ENCODE assay signal across 18 cellular contexts in the genomic region with DNA sequence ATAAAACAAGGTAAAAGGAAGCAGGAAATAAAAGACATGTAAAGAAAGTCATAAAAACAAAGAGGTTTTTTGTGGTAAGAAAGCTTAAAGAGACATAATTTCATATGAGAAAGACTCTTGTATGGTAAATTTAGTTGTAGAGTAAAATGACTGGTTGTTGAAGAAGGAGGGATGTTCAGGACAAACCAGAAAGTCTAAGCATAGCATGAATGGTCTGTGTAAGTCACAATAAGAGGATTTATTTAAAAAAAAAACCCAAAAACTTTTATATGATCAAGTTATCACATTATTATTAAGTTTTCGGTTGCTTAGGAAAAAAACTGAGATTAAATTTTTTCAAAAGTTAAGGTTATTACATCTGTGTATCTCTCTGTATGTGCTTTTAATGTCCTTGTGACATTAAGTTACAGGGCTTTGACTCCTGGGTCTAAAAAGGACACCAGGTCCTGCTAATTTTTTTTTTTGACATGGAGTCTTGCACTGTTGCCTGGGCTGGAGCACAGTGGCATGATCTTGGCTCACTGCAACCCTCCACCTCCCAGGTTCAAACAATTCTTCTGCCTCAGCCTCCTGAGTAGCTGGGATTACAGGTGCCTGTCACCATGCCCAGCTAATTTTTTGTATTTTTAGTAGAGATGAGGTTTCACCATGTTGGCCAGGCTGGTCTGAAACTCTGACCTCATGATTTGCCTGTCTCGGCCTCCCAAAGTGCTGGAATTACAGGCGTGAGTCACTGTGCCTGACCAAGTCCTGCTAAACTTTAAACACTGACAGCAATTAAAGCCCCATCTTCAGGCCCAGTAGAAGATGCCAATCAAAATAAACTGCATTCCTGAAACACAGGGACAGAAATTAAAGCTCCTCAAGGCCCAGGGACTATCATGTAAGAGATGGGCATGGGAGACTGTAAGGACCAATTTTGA.
DNase-seq lines count a peak whose midpoint lies in the region; ATAC-seq and TF ChIP-seq lines count a peak whose summit lies in the region.
"Had no signal": no experiment of that assay in that cellular context is flagged by ENCODE, and none has a peak within 500 bp of the region (broad histone marks: within the 10 kb centered on the region; RNA-seq: fewer than 3 reads in every experiment).

No MANE protein-coding gene starts in this region.

- POLR2A ChIA-PET in HEK293T (lab: Yijun Ruan, JAX) = no interaction called here

- DNase-seq in HEK293T (ENCODE audit: extremely low spot score) (no peak), T1000 (lab: John Stamatoyannopoulos, UW) (peak; percentile 26), glomerular visceral epithelial cell (ENCODE audit: extremely low spot score) (peak; percentile 60), stromal cell of bone marrow (ENCODE audit: low read depth) (peak; percentile 38), MV-4-11 (lab: John Stamatoyannopoulos, UW) (no peak)
- DNase-seq: activated CD4-positive, alpha-beta T cell treated with anti-CD3 and anti-CD28 coated beads for 4 hours; BE2C; Calu3; erythroblast; H7; heart left ventricle; immature natural killer cell; NCI-H2081; RPMI8226 had no signal

- no peak for ATAC-seq in GM18498 (IDR thresholded peaks at IDR 0.05; ENCODE audit: unreplicated experiment)
- ATAC-seq in GM21367 (IDR thresholded peaks at IDR 0.05; ENCODE audit: unreplicated experiment) = no peak
- ATAC-seq: sciatic nerve; stimulated activated memory B cell treated with anti-CD40 and anti-IgM and Interleukin-4, amounts not matched to agents 10 μg/mL and 1 μg/mL and 100 μg/mL, for 72 hours had no signal

- CTCF ChIA-PET in HEK293T (lab: Yijun Ruan, JAX) = no interaction called here

TF ChIP-seq in HEK293T, 16 proteins besides CTCF, POLR2A, EP300 and RAD21:
- TF ChIP-seq TARDBP (IDR thresholded peaks at IDR 0.05) (no peak), FOXA1 (IDR thresholded peaks at IDR 0.05) (no peak), FOXM1 (IDR thresholded peaks at IDR 0.05; ENCODE audit: borderline replicate concordance) (no peak), ARNT (IDR thresholded peaks at IDR 0.05) (no peak), ZNF384 (IDR thresholded peaks at IDR 0.05) (0 out of 2 replicates have a peak, but pooled peaks have one; percentile 17)

Comparison
In these comparisons a context has a peak if more than half of its experiments do, and no peak if none do; other contexts are left out.
1. DNase-seq: peak in T1000 (single experiment), glomerular visceral epithelial cell (single experiment) and stromal cell of bone marrow (single experiment); none in HEK293T (single experiment) and MV-4-11 (single experiment).